Comparison of ENCODE assay signal across 1 cellular context in the genomic region with DNA sequence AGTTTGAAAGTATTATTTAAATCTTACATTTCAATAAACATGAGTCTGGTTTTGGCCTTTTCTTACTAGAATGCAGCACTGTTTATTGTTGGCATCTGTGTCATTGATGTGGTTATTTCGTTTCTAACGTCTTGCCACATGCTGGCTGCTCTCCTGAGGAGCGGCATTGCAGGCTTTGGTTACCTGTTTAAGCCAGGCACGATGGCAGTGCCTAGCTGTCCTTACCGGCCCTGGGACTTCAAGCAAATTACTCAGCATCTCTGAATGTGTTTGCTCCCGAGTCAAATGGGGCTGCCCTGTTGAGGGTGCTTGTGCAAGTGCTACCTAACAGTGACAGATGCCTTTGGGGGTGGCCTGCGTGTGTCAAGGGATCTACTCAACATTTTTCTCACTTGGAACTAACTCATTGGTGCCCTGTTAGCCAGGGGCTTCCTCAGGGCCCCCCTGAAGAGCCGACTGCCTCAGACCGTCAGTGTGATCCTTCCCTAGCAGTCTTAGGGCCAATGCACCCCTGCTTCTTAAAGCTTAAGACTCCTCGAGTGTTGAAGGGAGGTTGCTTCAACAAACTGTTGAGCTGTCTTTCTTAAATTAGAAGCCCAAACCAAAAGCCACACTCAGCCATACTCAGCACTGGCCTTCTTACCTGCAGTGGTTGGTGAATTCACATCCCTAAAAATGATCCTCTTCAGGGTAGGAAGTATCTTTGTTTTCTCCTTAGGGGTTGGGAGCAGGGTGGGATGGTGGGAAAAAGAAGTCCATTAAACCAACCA.
TF ChIP-seq lines count a peak whose summit lies in the region.

No MANE protein-coding gene starts in this region.

TF ChIP-seq in HepG2, 621 proteins besides CTCF, POLR2A, EP300 and RAD21 (continued from another document):
- TF ChIP-seq, protein P1, sequence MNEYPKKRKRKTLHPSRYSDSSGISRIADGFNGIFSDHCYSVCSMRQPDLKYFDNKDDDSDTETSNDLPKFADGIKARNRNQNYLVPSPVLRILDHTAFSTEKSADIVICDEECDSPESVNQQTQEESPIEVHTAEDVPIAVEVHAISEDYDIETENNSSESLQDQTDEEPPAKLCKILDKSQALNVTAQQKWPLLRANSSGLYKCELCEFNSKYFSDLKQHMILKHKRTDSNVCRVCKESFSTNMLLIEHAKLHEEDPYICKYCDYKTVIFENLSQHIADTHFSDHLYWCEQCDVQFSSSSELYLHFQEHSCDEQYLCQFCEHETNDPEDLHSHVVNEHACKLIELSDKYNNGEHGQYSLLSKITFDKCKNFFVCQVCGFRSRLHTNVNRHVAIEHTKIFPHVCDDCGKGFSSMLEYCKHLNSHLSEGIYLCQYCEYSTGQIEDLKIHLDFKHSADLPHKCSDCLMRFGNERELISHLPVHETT (CRISPR knock-in tag; conservative IDR thresholded peaks at IDR 0.05), result no peak
- TF ChIP-seq ZFP62 (CRISPR knock-in tag; IDR thresholded peaks at IDR 0.05) (no peak), TRIM24 (CRISPR knock-in tag; IDR thresholded peaks at IDR 0.05) (no peak), ZNF850 (CRISPR knock-in tag; conservative IDR thresholded peaks at IDR 0.05) (no peak), CENPX (CRISPR knock-in tag; IDR thresholded peaks at IDR 0.05) (no peak), ZNF749 (CRISPR knock-in tag; IDR thresholded peaks at IDR 0.05; ENCODE audit: borderline replicate concordance) (no peak), POGZ (CRISPR knock-in tag; IDR thresholded peaks at IDR 0.05) (no peak), SRSF1 (optimal IDR thresholded peaks at IDR 0.05; ENCODE audit: low read depth, low read length) (no peak), DNMT3B (CRISPR knock-in tag; conservative IDR thresholded peaks at IDR 0.05) (no peak)
- TF ChIP-seq, protein P2, sequence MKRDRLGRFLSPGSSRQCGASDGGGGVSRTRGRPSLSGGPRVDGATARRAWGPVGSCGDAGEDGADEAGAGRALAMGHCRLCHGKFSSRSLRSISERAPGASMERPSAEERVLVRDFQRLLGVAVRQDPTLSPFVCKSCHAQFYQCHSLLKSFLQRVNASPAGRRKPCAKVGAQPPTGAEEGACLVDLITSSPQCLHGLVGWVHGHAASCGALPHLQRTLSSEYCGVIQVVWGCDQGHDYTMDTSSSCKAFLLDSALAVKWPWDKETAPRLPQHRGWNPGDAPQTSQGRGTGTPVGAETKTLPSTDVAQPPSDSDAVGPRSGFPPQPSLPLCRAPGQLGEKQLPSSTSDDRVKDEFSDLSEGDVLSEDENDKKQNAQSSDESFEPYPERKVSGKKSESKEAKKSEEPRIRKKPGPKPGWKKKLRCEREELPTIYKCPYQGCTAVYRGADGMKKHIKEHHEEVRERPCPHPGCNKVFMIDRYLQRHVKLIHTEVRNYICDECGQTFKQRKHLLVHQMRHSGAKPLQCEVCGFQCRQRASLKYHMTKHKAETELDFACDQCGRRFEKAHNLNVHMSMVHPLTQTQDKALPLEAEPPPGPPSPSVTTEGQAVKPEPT (CRISPR knock-in tag; IDR thresholded peaks at IDR 0.05; ENCODE audit: low read depth), result no peak
TF ChIP-seq in HepG2: peak in this region for 0.
